Comparison of ENCODE assay signal across 26 cellular contexts in the genomic region with DNA sequence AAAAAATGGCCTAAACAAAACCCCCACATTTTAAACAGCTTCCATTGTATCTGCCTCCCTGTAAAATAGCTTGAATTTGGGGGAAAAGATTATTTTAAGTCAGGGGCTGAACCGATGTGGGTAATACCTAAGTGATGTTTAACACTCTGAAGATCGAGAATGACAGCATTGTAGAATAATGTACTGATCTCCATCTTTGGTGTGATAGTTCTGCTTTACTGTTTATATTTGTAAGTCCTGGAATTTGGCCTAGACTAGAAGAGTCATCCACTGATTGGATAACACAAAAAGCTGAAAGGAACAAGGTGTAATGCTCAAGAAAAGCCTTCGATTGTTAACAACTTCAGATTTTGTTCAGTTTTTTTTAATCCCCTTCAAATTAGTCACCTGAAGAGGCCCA. TPM values are rescaled to one million over a fixed set of nuclear protein-coding genes. Genes with fewer than 3 reads are reported as not detected.
"Had no signal": no experiment of that assay in that cellular context is flagged by ENCODE, and none has a peak within 500 bp of the region (broad histone marks: within the 10 kb centered on the region; RNA-seq: fewer than 3 reads in every experiment).

No MANE protein-coding gene starts in this region.

- H3K9me3 Mint-ChIP-seq: activated CD4-positive, alpha-beta memory T cell treated with anti-CD3 and anti-CD28 coated beads for 36 hours; activated CD4-positive, alpha-beta T cell treated with anti-CD3 and anti-CD28 coated beads, Interleukin-2, amount 10 ng/mL, durations not matched to agents 7 days and 5 days; activated naive CD4-positive, alpha-beta T cell treated with anti-CD3 and anti-CD28 coated beads for 36 hours; activated T-helper 17 cell treated with anti-CD3 and anti-CD28 coated beads, Interleukin-2, amount 50 U/mL, for 72 hours; T-helper 1 cell treated with Interleukin-12 subunit alpha and Interleukin-12 subunit beta and Interleukin-4 antibody, amounts not matched to agents 30 μg/mL and 1 μg/mL, for 36 hours had no signal

- H3K9me3 ChIP-seq: breast epithelium, SJCRH30 had no signal

- H3K4me1 ChIP-seq: breast epithelium, SJCRH30 had no signal

- ATAC-seq: activated T-helper 17 cell treated with anti-CD3 and anti-CD28 coated beads, Interleukin-2, amount 50 U/mL, for 72 hours; Panc1 had no signal

- H3K27ac ChIP-seq: breast epithelium, RWPE1, SJCRH30 had no signal

- H3K27ac Mint-ChIP-seq: activated CD4-positive, alpha-beta memory T cell treated with anti-CD3 and anti-CD28 coated beads for 36 hours; activated CD4-positive, alpha-beta T cell treated with anti-CD3 and anti-CD28 coated beads, Interleukin-2, amount 10 ng/mL, durations not matched to agents 7 days and 5 days; activated naive CD4-positive, alpha-beta T cell treated with anti-CD3 and anti-CD28 coated beads for 36 hours; activated naive CD8-positive, alpha-beta T cell; activated T-helper 17 cell treated with anti-CD3 and anti-CD28 coated beads, Interleukin-2, amount 50 U/mL, for 72 hours; T-helper 1 cell treated with Interleukin-12 subunit alpha and Interleukin-12 subunit beta and Interleukin-4 antibody, amounts not matched to agents 30 μg/mL and 1 μg/mL, for 36 hours had no signal

- H3K36me3 Mint-ChIP-seq: activated CD4-positive, alpha-beta memory T cell treated with anti-CD3 and anti-CD28 coated beads for 36 hours; activated naive CD8-positive, alpha-beta T cell had no signal

- H3K27me3 ChIP-seq: breast epithelium, SJCRH30 had no signal

- H3K36me3 ChIP-seq: breast epithelium, SJCRH30 had no signal

- H3K4me1 Mint-ChIP-seq: activated CD4-positive, alpha-beta T cell treated with anti-CD3 and anti-CD28 coated beads, Interleukin-2, amount 10 ng/mL, durations not matched to agents 7 days and 5 days; activated T-helper 17 cell treated with anti-CD3 and anti-CD28 coated beads, Interleukin-2, amount 50 U/mL, for 72 hours had no signal

- DNase-seq: activated CD4-positive, alpha-beta memory T cell treated with anti-CD3 and anti-CD28 coated beads for 36 hours; activated CD4-positive, alpha-beta T cell treated with anti-CD3 and anti-CD28 coated beads, Interleukin-2, amount 10 ng/mL, durations not matched to agents 7 days and 5 days; activated CD4-positive, CD25-positive, alpha-beta regulatory T cell; activated CD8-positive, alpha-beta memory T cell treated with anti-CD3 and anti-CD28 coated beads for 24 hours; activated gamma-delta T cell; activated naive CD4-positive, alpha-beta T cell treated with anti-CD3 and anti-CD28 coated beads for 36 hours; activated T-cell treated with anti-CD3 and anti-CD28 coated beads, Interleukin-2, amount 50 U/mL, for 48 hours; anterior cingulate cortex; central memory CD4-positive, alpha-beta T cell; MM.1S; NCI-H1105 treated with DMSO at 0.1 percent for 48 hours; NCI-H1436 treated with DMSO at 0.1 percent for 48 hours; NCI-H187; NCI-H2081; NCI-H510A treated with DMSO at 0.1 percent for 48 hours; NCI-H69; NK-92 treated with Interleukin-12 subunit alpha and Interleukin-12 subunit beta, amount 100 ng/mL, for 24 hours; OCI-M1; Right ventricle myocardium superior; SJCRH30 had no signal

- H3K4me3 ChIP-seq: breast epithelium, SJCRH30 had no signal

- H3K4me3 Mint-ChIP-seq: activated CD4-positive, alpha-beta memory T cell treated with anti-CD3 and anti-CD28 coated beads for 36 hours; activated CD4-positive, alpha-beta T cell treated with anti-CD3 and anti-CD28 coated beads, Interleukin-2, amount 10 ng/mL, durations not matched to agents 7 days and 5 days; activated naive CD4-positive, alpha-beta T cell treated with anti-CD3 and anti-CD28 coated beads for 36 hours; activated naive CD8-positive, alpha-beta T cell; activated T-helper 17 cell treated with anti-CD3 and anti-CD28 coated beads, Interleukin-2, amount 50 U/mL, for 72 hours; T-helper 1 cell treated with Interleukin-12 subunit alpha and Interleukin-12 subunit beta and Interleukin-4 antibody, amounts not matched to agents 30 μg/mL and 1 μg/mL, for 36 hours had no signal

RNA-seq across cellular contexts. Expression of a gene that starts 53.8 kb away (rescaled TPM):
- total RNA-seq: activated CD4-positive, alpha-beta memory T cell treated with anti-CD3 and anti-CD28 coated beads for 36 hours; activated naive CD4-positive, alpha-beta T cell treated with anti-CD3 and anti-CD28 coated beads for 36 hours had no signal
